ENCODE assay signal across 26 cellular contexts in the genomic region with DNA sequence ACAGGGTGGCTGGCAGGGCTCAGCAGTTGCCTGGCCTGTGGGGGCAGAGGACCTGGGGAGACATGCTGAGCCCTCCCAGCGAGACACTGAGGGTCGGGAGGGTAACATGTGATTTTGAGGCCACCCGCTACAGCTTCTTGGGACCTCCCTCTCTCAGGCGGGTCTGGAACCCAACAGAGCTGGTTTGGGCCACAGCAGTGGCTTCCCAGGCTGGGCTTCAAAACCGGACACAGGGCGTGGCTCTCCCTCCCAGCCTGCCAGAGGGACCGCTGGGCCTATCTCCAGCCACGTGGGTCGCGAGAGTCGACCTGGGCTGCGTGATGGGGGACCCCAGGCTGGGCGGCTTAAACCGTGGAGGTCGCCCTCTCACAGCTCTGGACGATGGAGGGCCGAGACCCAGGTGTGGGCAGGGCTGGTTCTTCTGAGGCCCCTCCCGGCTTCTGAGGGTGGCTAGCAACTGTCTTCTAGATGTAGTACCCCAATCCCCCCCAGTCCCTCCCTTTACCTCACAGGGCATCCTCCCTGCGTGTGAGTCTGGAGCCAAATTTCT.
DNase-seq lines count a peak whose midpoint lies in the region; ATAC-seq and TF ChIP-seq lines count a peak whose summit lies in the region.
"Had no signal": no experiment of that assay in that cellular context is flagged by ENCODE, and none has a peak within 500 bp of the region (broad histone marks: within the 10 kb centered on the region; RNA-seq: fewer than 3 reads in every experiment).

No MANE protein-coding gene starts in this region.

- no peak overlapping the region for H2AFZ ChIP-seq in neuronal stem cell (ENCODE audit: low read length)
- H2AFZ ChIP-seq: GM23248, hepatocyte had no signal

- H3K18ac ChIP-seq in neuronal stem cell (ENCODE audit: low read length) = peak overlapping the region; percentile 87

- peak; percentile 4 for DNase-seq in activated T-cell treated with anti-CD3 and anti-CD28 coated beads, Interleukin-2, amount 50 U/mL, for 1 hour
- no peak for DNase-seq in activated T-cell treated with anti-CD3 and anti-CD28 coated beads, Interleukin-2, amount 50 U/mL, for 72 hours
- DNase-seq in natural killer cell treated with Interleukin-12 subunit alpha and Interleukin-12 subunit beta and Interleukin-15 and Interleukin-18, amount 100 ng/mL, for 72 hours (ENCODE audit: low spot score) = peak; percentile 49
- DNase-seq in natural killer cell = no peak
- no peak for DNase-seq in neuronal stem cell (ENCODE audit: low spot score)
- no peak for DNase-seq in A172 (ENCODE audit: low spot score)
- no peak for DNase-seq in activated CD4-positive, alpha-beta memory T cell treated with anti-CD3 and anti-CD28 coated beads for 36 hours
- DNase-seq: 8988T; activated CD4-positive, alpha-beta T cell treated with anti-CD3 and anti-CD28 coated beads for 1 hour; activated CD8-positive, alpha-beta T cell treated with anti-CD3 and anti-CD28 coated beads for 36 hours; amniotic stem cell; brain microvascular endothelial cell; CD4-positive, alpha-beta T cell; gastrocnemius medialis; GM23248; Kasumi-1; NCI-H1436 treated with DMSO at 0.1 percent for 48 hours; NCI-H2107; NCI-H446; NCI-H748 treated with DMSO at 0.1 percent for 48 hours; nucleus accumbens; stimulated activated naive B cell treated with anti-CD40 and anti-IgM and Interleukin-4, amounts not matched to agents 10 μg/mL and 1 μg/mL and 100 μg/mL, for 72 hours had no signal

- no peak overlapping the region for H3K27ac ChIP-seq in neuronal stem cell (replicated peaks; ENCODE audit: low read length)
- H3K27ac ChIP-seq: brain microvascular endothelial cell, gastrocnemius medialis, GM23248, hepatocyte had no signal

- peaks cover 15 to 21% of the 10 kb centered on the region in 2 donors for H3K4me1 ChIP-seq in neuronal stem cell (ENCODE audit: control insufficient read depth in 2 of 2, insufficient read depth in 1 of 2, low read depth in 1 of 2, low read length in 2 of 2)

- no peak for TF ChIP-seq CTCF in natural killer cell (IDR thresholded peaks at IDR 0.05)

- peak overlapping the region; percentile 68 for H2BK5ac ChIP-seq in neuronal stem cell (ENCODE audit: low read length)

- H3K4me2 ChIP-seq in neuronal stem cell (ENCODE audit: insufficient read depth, low read length, poor library complexity, severe bottlenecking) = no peak overlapping the region
- H3K4me2 ChIP-seq: hepatocyte had no signal

- no peaks in the 10 kb centered on the region for H3K27me3 Mint-ChIP-seq in activated T-cell treated with anti-CD3 and anti-CD28 coated beads, Interleukin-2, amount 50 U/mL, for 72 hours (ENCODE audit: low read depth)
- peaks cover 0 to 2% of the 10 kb centered on the region in 2 donors for H3K27me3 Mint-ChIP-seq in natural killer cell treated with Interleukin-12 subunit alpha and Interleukin-12 subunit beta and Interleukin-15 and Interleukin-18, amount 100 ng/mL, for 72 hours
- H3K27me3 Mint-ChIP-seq in natural killer cell (ENCODE audit: low read depth in 2 of 2) = peaks cover 6 to 11% of the 10 kb centered on the region in 2 donors
- no peaks in the 10 kb centered on the region for H3K27me3 Mint-ChIP-seq in activated CD4-positive, alpha-beta memory T cell treated with anti-CD3 and anti-CD28 coated beads for 36 hours
- H3K27me3 Mint-ChIP-seq: activated CD8-positive, alpha-beta T cell treated with anti-CD3 and anti-CD28 coated beads for 36 hours; CD4-positive, alpha-beta T cell; memory B cell had no signal

- H2AK5ac ChIP-seq in neuronal stem cell (ENCODE audit: low read depth, low read length) = peak overlapping the region; percentile 100

- intact Hi-C loops in natural killer cell (cut with micrococcal nuclease) = no loop called here
- intact Hi-C loops in activated CD4-positive, alpha-beta memory T cell treated with anti-CD3 and anti-CD28 coated beads for 36 hours (cut with micrococcal nuclease) = no loop called here

- no peak overlapping the region for H3K9ac ChIP-seq in neuronal stem cell (ENCODE audit: low read depth, low read length, poor library complexity)
- H3K9ac ChIP-seq: GM23248 had no signal

- no peak overlapping the region for H2BK120ac ChIP-seq in neuronal stem cell (ENCODE audit: low read depth, low read length)

- H2BK15ac ChIP-seq in neuronal stem cell (ENCODE audit: low read length) = peak overlapping the region; percentile 100

- POLR2A ChIA-PET in activated CD4-positive, alpha-beta memory T cell treated with anti-CD3 and anti-CD28 coated beads for 36 hours (lab: Charles Lee) = no interaction called here

- H4K91ac ChIP-seq in neuronal stem cell (ENCODE audit: low read depth, low read length, poor library complexity) = no peak overlapping the region

- no peaks in the 10 kb centered on the region for H3K36me3 Mint-ChIP-seq in activated T-cell treated with anti-CD3 and anti-CD28 coated beads, Interleukin-2, amount 50 U/mL, for 72 hours (ENCODE audit: insufficient read depth in 2 of 2)
- no peaks in the 10 kb centered on the region for H3K36me3 Mint-ChIP-seq in natural killer cell treated with Interleukin-12 subunit alpha and Interleukin-12 subunit beta and Interleukin-15 and Interleukin-18, amount 100 ng/mL, for 72 hours
- H3K36me3 Mint-ChIP-seq in natural killer cell = no peaks in the 10 kb centered on the region
- H3K36me3 Mint-ChIP-seq in activated CD4-positive, alpha-beta memory T cell treated with anti-CD3 and anti-CD28 coated beads for 36 hours = no peaks in the 10 kb centered on the region

- no peaks in the 10 kb centered on the region for H3K9me3 ChIP-seq in neuronal stem cell (replicated peaks in 1 of 2; ENCODE audit: control insufficient read depth in 2 of 2, insufficient read depth in 1 of 2, low read depth in 1 of 2, low read length in 2 of 2)
- H3K9me3 ChIP-seq: gastrocnemius medialis had no signal

- no peak overlapping the region for H3K4ac ChIP-seq in neuronal stem cell (ENCODE audit: low read length)

- CTCF ChIA-PET in activated CD4-positive, alpha-beta memory T cell treated with anti-CD3 and anti-CD28 coated beads for 36 hours (lab: Charles Lee) = interaction anchor here (9.5 kb wide), 1 partner anchor 351 kb away, joined by 532 read pairs; a partner anchor contains a TSS

- H3K14ac ChIP-seq in neuronal stem cell (ENCODE audit: low read length) = no peak overlapping the region

- peaks cover 0 to 1% (median 0%) of the 10 kb centered on the region in 3 experiments for H3K27me3 ChIP-seq in neuronal stem cell (ENCODE audit: control insufficient read depth in 3 of 3, insufficient read depth in 3 of 3, low read depth in 1 of 3, low read length in 3 of 3)
- H3K27me3 ChIP-seq: brain microvascular endothelial cell, hepatocyte had no signal

- H3K4me1 Mint-ChIP-seq in activated T-cell treated with anti-CD3 and anti-CD28 coated beads, Interleukin-2, amount 50 U/mL, for 72 hours (ENCODE audit: low read depth) = peaks cover 15% of the 10 kb centered on the region
- H3K4me1 Mint-ChIP-seq in natural killer cell treated with Interleukin-12 subunit alpha and Interleukin-12 subunit beta and Interleukin-15 and Interleukin-18, amount 100 ng/mL, for 72 hours (ENCODE audit: low read depth in 2 of 2) = peaks cover 14 to 15% of the 10 kb centered on the region in 2 donors
- peaks cover 12 to 15% of the 10 kb centered on the region in 2 donors for H3K4me1 Mint-ChIP-seq in natural killer cell
- H3K4me1 Mint-ChIP-seq in activated CD4-positive, alpha-beta memory T cell treated with anti-CD3 and anti-CD28 coated beads for 36 hours (ENCODE audit: low read depth) = peaks cover 10% of the 10 kb centered on the region

- H3K79me1 ChIP-seq in neuronal stem cell (ENCODE audit: low read depth, low read length) = peaks cover 2% of the 10 kb centered on the region

- peak overlapping the region; percentile 34 for H3K23ac ChIP-seq in neuronal stem cell (ENCODE audit: low read depth, low read length, poor library complexity)

- no CpG with 5 or more reads among the region's 19 CpGs for WGBS in neuronal stem cell (ENCODE audit: extremely low coverage in 2 of 2, insufficient read length in 2 of 2, insufficient replicate concordance in 1 of 2), 2 donors

- H3K4me3 Mint-ChIP-seq in activated T-cell treated with anti-CD3 and anti-CD28 coated beads, Interleukin-2, amount 50 U/mL, for 72 hours = no peak overlapping the region
- H3K4me3 Mint-ChIP-seq in natural killer cell treated with Interleukin-12 subunit alpha and Interleukin-12 subunit beta and Interleukin-15 and Interleukin-18, amount 100 ng/mL, for 72 hours = no peak overlapping the region
- H3K4me3 Mint-ChIP-seq in natural killer cell = no peak overlapping the region
- no peak overlapping the region for H3K4me3 Mint-ChIP-seq in activated CD4-positive, alpha-beta memory T cell treated with anti-CD3 and anti-CD28 coated beads for 36 hours
- H3K4me3 Mint-ChIP-seq: activated CD8-positive, alpha-beta T cell treated with anti-CD3 and anti-CD28 coated beads for 36 hours; CD4-positive, alpha-beta T cell; memory B cell; stimulated activated naive B cell treated with anti-CD40 and anti-IgM and Interleukin-4, amounts not matched to agents 10 μg/mL and 1 μg/mL and 100 μg/mL, for 72 hours; T-helper 2 cell treated with Interferon-gamma antibody and Interleukin-4, amounts not matched to agents 5 μg/mL and 100 μg/mL, for 36 hours had no signal

- H2BK12ac ChIP-seq in neuronal stem cell (ENCODE audit: low read length) = peak overlapping the region; percentile 100

- H4K8ac ChIP-seq in neuronal stem cell (ENCODE audit: low read depth, low read length) = peak overlapping the region; percentile 76

- no peak for ATAC-seq in activated T-cell treated with anti-CD3 and anti-CD28 coated beads, Interleukin-2, amount 50 U/mL, for 72 hours (replicated peaks in 1 of 2)
- no peak for ATAC-seq in natural killer cell treated with Interleukin-12 subunit alpha and Interleukin-12 subunit beta and Interleukin-15 and Interleukin-18, amount 100 ng/mL, for 72 hours
- no peak for ATAC-seq in natural killer cell
- no peak for ATAC-seq in HG03108 (IDR thresholded peaks at IDR 0.05; ENCODE audit: unreplicated experiment)
- ATAC-seq: activated CD8-positive, alpha-beta T cell treated with anti-CD3 and anti-CD28 coated beads for 36 hours; gastrocnemius medialis; stimulated activated naive B cell treated with anti-CD40 and anti-IgM and Interleukin-4, amounts not matched to agents 10 μg/mL and 1 μg/mL and 100 μg/mL, for 72 hours had no signal

- no peak overlapping the region for H3K27ac Mint-ChIP-seq in activated T-cell treated with anti-CD3 and anti-CD28 coated beads, Interleukin-2, amount 50 U/mL, for 72 hours
- H3K27ac Mint-ChIP-seq in natural killer cell treated with Interleukin-12 subunit alpha and Interleukin-12 subunit beta and Interleukin-15 and Interleukin-18, amount 100 ng/mL, for 72 hours = no peak overlapping the region
- H3K27ac Mint-ChIP-seq in natural killer cell = no peak overlapping the region
- no peak overlapping the region for H3K27ac Mint-ChIP-seq in activated CD4-positive, alpha-beta memory T cell treated with anti-CD3 and anti-CD28 coated beads for 36 hours
- H3K27ac Mint-ChIP-seq: activated CD8-positive, alpha-beta T cell treated with anti-CD3 and anti-CD28 coated beads for 36 hours; CD4-positive, alpha-beta T cell; memory B cell; stimulated activated naive B cell treated with anti-CD40 and anti-IgM and Interleukin-4, amounts not matched to agents 10 μg/mL and 1 μg/mL and 100 μg/mL, for 72 hours; T-helper 2 cell treated with Interferon-gamma antibody and Interleukin-4, amounts not matched to agents 5 μg/mL and 100 μg/mL, for 36 hours had no signal

- no peaks in the 10 kb centered on the region for H3K9me3 Mint-ChIP-seq in activated T-cell treated with anti-CD3 and anti-CD28 coated beads, Interleukin-2, amount 50 U/mL, for 72 hours
- H3K9me3 Mint-ChIP-seq in natural killer cell treated with Interleukin-12 subunit alpha and Interleukin-12 subunit beta and Interleukin-15 and Interleukin-18, amount 100 ng/mL, for 72 hours = no peaks in the 10 kb centered on the region
- no peaks in the 10 kb centered on the region for H3K9me3 Mint-ChIP-seq in natural killer cell
- no peaks in the 10 kb centered on the region for H3K9me3 Mint-ChIP-seq in activated CD4-positive, alpha-beta memory T cell treated with anti-CD3 and anti-CD28 coated beads for 36 hours
- H3K9me3 Mint-ChIP-seq: activated CD8-positive, alpha-beta T cell treated with anti-CD3 and anti-CD28 coated beads for 36 hours; CD4-positive, alpha-beta T cell; memory B cell; stimulated activated naive B cell treated with anti-CD40 and anti-IgM and Interleukin-4, amounts not matched to agents 10 μg/mL and 1 μg/mL and 100 μg/mL, for 72 hours; T-helper 2 cell treated with Interferon-gamma antibody and Interleukin-4, amounts not matched to agents 5 μg/mL and 100 μg/mL, for 36 hours had no signal

- H3K4me3 ChIP-seq in neuronal stem cell (ENCODE audit: low read length in 2 of 2) = no peak overlapping the region
- H3K4me3 ChIP-seq: gastrocnemius medialis, GM23248, hepatocyte had no signal

- H3K36me3 ChIP-seq in neuronal stem cell (replicated peaks in 1 of 2; ENCODE audit: control insufficient read depth in 2 of 2, insufficient read depth in 2 of 2, low read length in 2 of 2) = no peaks in the 10 kb centered on the region
- H3K36me3 ChIP-seq: brain microvascular endothelial cell, gastrocnemius medialis had no signal

Comparison
In these comparisons a context has a peak if more than half of its experiments do, and no peak if none do; other contexts are left out.
1. DNase-seq: peak in activated T-cell treated with anti-CD3 and anti-CD28 coated beads, Interleukin-2, amount 50 U/mL, for 1 hour (single experiment) and natural killer cell treated with Interleukin-12 subunit alpha and Interleukin-12 subunit beta and Interleukin-15 and Interleukin-18, amount 100 ng/mL, for 72 hours (single experiment); none in activated T-cell treated with anti-CD3 and anti-CD28 coated beads, Interleukin-2, amount 50 U/mL, for 72 hours (0 of 2), natural killer cell (single experiment), neuronal stem cell (single experiment), A172 (single experiment) and activated CD4-positive, alpha-beta memory T cell treated with anti-CD3 and anti-CD28 coated beads for 36 hours (single experiment).